ENCODE assay signal across 16 cellular contexts in the genomic region with DNA sequence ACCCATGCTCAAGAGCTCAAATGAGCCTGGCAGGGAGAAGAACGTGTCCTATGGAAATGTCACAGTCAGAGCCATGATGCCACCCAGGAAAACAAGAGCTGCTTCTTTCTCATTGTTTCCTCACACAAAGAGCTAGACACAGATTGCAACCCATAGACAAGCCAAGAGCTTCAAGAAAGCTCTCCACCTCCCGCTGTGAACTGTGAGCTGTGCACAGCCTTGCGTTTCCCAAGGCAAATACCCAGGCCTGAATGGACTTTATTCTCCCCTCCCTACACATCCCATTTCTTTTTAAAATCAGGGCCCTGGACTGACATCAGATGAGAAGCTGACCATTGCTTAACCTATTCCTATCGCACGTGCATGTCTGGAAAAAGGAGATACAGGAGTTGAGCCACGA.
DNase-seq lines count a peak whose midpoint lies in the region; ATAC-seq and TF ChIP-seq lines count a peak whose summit lies in the region.
"Had no signal": no experiment of that assay in that cellular context is flagged by ENCODE, and none has a peak within 500 bp of the region (broad histone marks: within the 10 kb centered on the region; RNA-seq: fewer than 3 reads in every experiment).

No MANE protein-coding gene starts in this region.

- H3K27ac Mint-ChIP-seq in glutamatergic neuron (ENCODE audit: unreplicated experiment) (peak overlapping the region; percentile 31), osteocyte (ENCODE audit: unreplicated experiment) (no peak overlapping the region)
- no peak overlapping the region for H3K27ac Mint-ChIP-seq in stimulated activated effector memory CD8-positive, alpha-beta T cell treated with anti-CD3 and anti-CD28 coated beads, Interleukin-12 subunit alpha, Interleukin-12 subunit beta, amount 100 ng/mL, for 72 hours
- H3K27ac Mint-ChIP-seq: B cell; CD4-positive, alpha-beta T cell; HFFc6 had no signal

- H3K36me3 Mint-ChIP-seq in glutamatergic neuron (ENCODE audit: unreplicated experiment) (peaks cover 10% of the 10 kb centered on the region), osteocyte (ENCODE audit: unreplicated experiment) (no peaks in the 10 kb centered on the region)
- no peaks in the 10 kb centered on the region for H3K36me3 Mint-ChIP-seq in stimulated activated effector memory CD8-positive, alpha-beta T cell treated with anti-CD3 and anti-CD28 coated beads, Interleukin-12 subunit alpha, Interleukin-12 subunit beta, amount 100 ng/mL, for 72 hours

- ATAC-seq in GM19455 (IDR thresholded peaks at IDR 0.05; ENCODE audit: unreplicated experiment): no peak
- no peak for ATAC-seq in stimulated activated effector memory CD8-positive, alpha-beta T cell treated with anti-CD3 and anti-CD28 coated beads, Interleukin-12 subunit alpha, Interleukin-12 subunit beta, amount 100 ng/mL, for 72 hours

- H3K4me3 Mint-ChIP-seq in glutamatergic neuron (ENCODE audit: unreplicated experiment): no peak overlapping the region
- no peak overlapping the region for H3K4me3 Mint-ChIP-seq in osteocyte (ENCODE audit: unreplicated experiment)
- no peak overlapping the region for H3K4me3 Mint-ChIP-seq in stimulated activated effector memory CD8-positive, alpha-beta T cell treated with anti-CD3 and anti-CD28 coated beads, Interleukin-12 subunit alpha, Interleukin-12 subunit beta, amount 100 ng/mL, for 72 hours
- H3K4me3 Mint-ChIP-seq: B cell; CD4-positive, alpha-beta T cell; HFFc6 had no signal

- H3K4me1 Mint-ChIP-seq in glutamatergic neuron (ENCODE audit: low read depth, unreplicated experiment) (peaks cover 6% of the 10 kb centered on the region), osteocyte (ENCODE audit: unreplicated experiment) (no peaks in the 10 kb centered on the region)
- H3K4me1 Mint-ChIP-seq in stimulated activated effector memory CD8-positive, alpha-beta T cell treated with anti-CD3 and anti-CD28 coated beads, Interleukin-12 subunit alpha, Interleukin-12 subunit beta, amount 100 ng/mL, for 72 hours: no peaks in the 10 kb centered on the region
- H3K4me1 Mint-ChIP-seq: B cell had no signal

- peaks cover 10% of the 10 kb centered on the region for H3K9me3 Mint-ChIP-seq in glutamatergic neuron (ENCODE audit: unreplicated experiment)
- no peaks in the 10 kb centered on the region for H3K9me3 Mint-ChIP-seq in osteocyte (ENCODE audit: unreplicated experiment)
- no peaks in the 10 kb centered on the region for H3K9me3 Mint-ChIP-seq in stimulated activated effector memory CD8-positive, alpha-beta T cell treated with anti-CD3 and anti-CD28 coated beads, Interleukin-12 subunit alpha, Interleukin-12 subunit beta, amount 100 ng/mL, for 72 hours
- H3K9me3 Mint-ChIP-seq: CD4-positive, alpha-beta T cell; HFFc6 had no signal

- H3K27me3 Mint-ChIP-seq in glutamatergic neuron (ENCODE audit: unreplicated experiment): peaks cover 2% of the 10 kb centered on the region
- peaks cover 11% of the 10 kb centered on the region for H3K27me3 Mint-ChIP-seq in osteocyte (ENCODE audit: unreplicated experiment)
- H3K27me3 Mint-ChIP-seq: B cell had no signal

- peak; percentile 34 for DNase-seq in NCI-H748 (lab: John Stamatoyannopoulos, UW; ENCODE audit: unreplicated experiment)
- no peak for DNase-seq in NCI-H748 treated with DMSO at 0.1 percent for 48 hours (lab: John Stamatoyannopoulos, UW)
- peak; percentile 53 for DNase-seq in NCI-H69 (lab: John Stamatoyannopoulos, UW)
- no peak for DNase-seq in glutamatergic neuron
- DNase-seq in osteocyte (ENCODE audit: extremely low spot score, unreplicated experiment): peak; percentile 44
- DNase-seq in stimulated activated effector memory CD8-positive, alpha-beta T cell treated with anti-CD3 and anti-CD28 coated beads, Interleukin-12 subunit alpha, Interleukin-12 subunit beta, amount 100 ng/mL, for 72 hours (ENCODE audit: low spot score in 2 of 2): no peak
- DNase-seq in activated T-cell treated with anti-CD3 and anti-CD28 coated beads, Interleukin-2, amount 50 U/mL, for 48 hours: no peak
- DNase-seq: C1 segment of cervical spinal cord; Calu3; CD4-positive, alpha-beta T cell; DMS 273 treated with DMSO at 0.1 percent for 48 hours; HCEC 1CT; HFFc6; IMR-90 had no signal

- TF ChIP-seq CTCF in glutamatergic neuron (IDR thresholded peaks at IDR 0.05; ENCODE audit: partially characterized antibody, unreplicated experiment): no peak
- TF ChIP-seq CTCF in osteocyte (IDR thresholded peaks at IDR 0.05): no peak

Comparison
In these comparisons a context has a peak if more than half of its experiments do, and no peak if none do; other contexts are left out.
1. DNase-seq: peak in NCI-H748 (single experiment), NCI-H69 (single experiment) and osteocyte (single experiment); none in NCI-H748 treated with DMSO at 0.1 percent for 48 hours (single experiment), glutamatergic neuron (single experiment), stimulated activated effector memory CD8-positive, alpha-beta T cell treated with anti-CD3 and anti-CD28 coated beads, Interleukin-12 subunit alpha, Interleukin-12 subunit beta, amount 100 ng/mL, for 72 hours (0 of 2) and activated T-cell treated with anti-CD3 and anti-CD28 coated beads, Interleukin-2, amount 50 U/mL, for 48 hours (0 of 2).